ENCODE assay signal across 9 cellular contexts in the genomic region with DNA sequence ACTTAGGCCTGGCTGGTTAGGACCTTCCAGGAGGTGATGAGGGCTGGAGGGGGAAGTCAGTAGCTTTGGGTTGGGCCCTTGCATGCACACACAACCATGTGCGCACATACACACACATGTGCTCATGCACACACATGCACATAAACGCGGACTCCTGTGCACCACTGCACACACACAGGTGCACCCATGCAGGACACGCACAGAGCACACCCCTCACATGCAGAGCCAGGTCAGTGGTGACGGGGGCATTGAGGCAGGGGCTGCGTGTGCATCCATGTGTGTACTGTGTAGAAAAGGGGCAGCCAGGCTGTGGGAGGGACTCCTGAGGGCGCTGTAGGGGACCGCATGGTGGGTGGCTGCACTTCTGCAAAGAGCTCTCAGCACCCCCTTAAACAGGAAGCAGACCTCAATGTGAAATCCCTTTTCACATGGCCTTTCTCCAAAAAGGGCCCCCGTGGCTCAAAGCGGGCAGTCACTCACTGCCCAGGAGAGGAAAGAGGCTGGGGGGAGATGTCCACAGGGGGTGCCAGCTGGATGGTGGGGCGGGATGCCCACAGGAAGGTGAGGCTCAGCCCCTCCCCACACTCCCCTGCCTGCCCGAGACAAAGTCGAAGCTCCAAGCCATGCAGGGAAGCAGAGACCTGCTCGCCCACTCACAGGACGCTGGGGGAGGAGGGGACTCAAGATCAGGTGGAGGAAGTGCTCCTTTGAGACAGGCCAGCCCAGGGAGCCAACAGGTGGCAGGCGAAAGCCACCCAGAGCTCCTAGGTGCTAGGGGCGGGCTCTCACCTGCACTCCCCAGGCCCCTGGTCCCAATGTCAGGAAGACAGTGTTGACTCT.
DNase-seq lines count a peak whose midpoint lies in the region; ATAC-seq, FAIRE-seq and TF ChIP-seq lines count a peak whose summit lies in the region.
"Had no signal": no experiment of that assay in that cellular context is flagged by ENCODE, and none has a peak within 500 bp of the region (broad histone marks: within the 10 kb centered on the region; RNA-seq: fewer than 3 reads in every experiment).

No MANE protein-coding gene starts in this region.

- no peaks in the 10 kb centered on the region for H3K27me3 ChIP-seq in heart right ventricle
- no peaks in the 10 kb centered on the region for H3K27me3 ChIP-seq in GM12878 (replicated peaks in 1 of 2; ENCODE audit: control insufficient read depth in 2 of 2, insufficient read depth in 2 of 2, low read length in 1 of 2)
- no peaks in the 10 kb centered on the region for H3K27me3 ChIP-seq in prostate gland (replicated peaks; ENCODE audit: insufficient read depth)

- WGBS in heart right ventricle, 2 donors, result 82 to 86% methylated on average over 17 of the region's 17 CpGs
- 10% methylated on average over 17 of the region's 17 CpGs for WGBS in GM12878 (ENCODE audit: insufficient coverage, insufficient replicate concordance, low lambda C conversion rate, missing lambda C conversion rate)
- WGBS in prostate gland, result 74% methylated on average over 16 of the region's 17 CpGs

- in situ Hi-C loops in GM12878 (cut with MboI), result no loop called here

- peak overlapping the region; percentile 99 for H3K27ac Mint-ChIP-seq in stimulated activated naive B cell treated with anti-CD40 and anti-IgM and Interleukin-4, amounts not matched to agents 10 μg/mL and 1 μg/mL and 100 μg/mL, for 72 hours

- peak; percentile 62 for TF ChIP-seq RAD21 in GM12878 (IDR thresholded peaks at IDR 0.05; ENCODE audit: insufficient read depth, low read depth, low read length)

- no TSS peak for BruUV-seq in GM12878 (replicated peaks; lab: Mats Ljungman, UMichigan)

- peak overlapping the region; percentile 20 for H2AFZ ChIP-seq in GM12878 (ENCODE audit: control insufficient read depth, low read depth, low read length)

- POLR2A ChIA-PET in GM12878 (lab: Charles Lee), result interaction anchor here (0.8 to 2.7 kb wide), 7 partner anchors 10 to 59 kb away, joined by 3 to 14 read pairs (median 5); no protein-coding TSS in a partner anchor

- H3K4me1 ChIP-seq in heart right ventricle (peaks cover 7 to 77% (median 34%) of the 10 kb centered on the region in 9 donors), GM12878 (ENCODE audit: control insufficient read depth, insufficient read depth, low read length) (peaks cover 27% of the 10 kb centered on the region), prostate gland (replicated peaks) (peaks cover 16% of the 10 kb centered on the region)

- no peak overlapping the region for H3K9ac ChIP-seq in GM12878 (ENCODE audit: control insufficient read depth, insufficient read depth, low read length)

- RAD21 ChIA-PET in GM12878 (lab: Charles Lee; ENCODE audit: unreplicated experiment), result interaction anchor here (0.7 to 3.5 kb wide), 21 partner anchors 9 to 296 kb away, joined by 3 to 26 read pairs (median 5); partner anchors contain the start of genes COQ8A, ITPKB and STUM

- no peaks in the 10 kb centered on the region for H3K9me3 Mint-ChIP-seq in stimulated activated naive B cell treated with anti-CD40 and anti-IgM and Interleukin-4, amounts not matched to agents 10 μg/mL and 1 μg/mL and 100 μg/mL, for 72 hours

- peak overlapping the region in 4 of 10 donors; percentile 11 to 71 (median 22) for H3K27ac ChIP-seq in heart right ventricle
- H3K27ac ChIP-seq in GM12878 (ENCODE audit: control insufficient read depth, insufficient read depth), result peak overlapping the region; percentile 64
- H3K27ac ChIP-seq in prostate gland, result no peak overlapping the region
- H3K27ac ChIP-seq: VCaP had no signal

- DNase-seq in Right ventricle myocardium superior (peak; percentile 38), heart right ventricle (no peak), GM12878 (ENCODE audit: low read depth, low spot score) (peak; percentile 26), DMS153 treated with DMSO at 0.1 percent for 48 hours (lab: John Stamatoyannopoulos, UW; ENCODE audit: unreplicated experiment) (no peak), prostate gland (ENCODE audit: low spot score) (no peak), head of caudate nucleus (no peak)
- DNase-seq in stimulated activated naive B cell treated with anti-CD40 and anti-IgM and Interleukin-4, amounts not matched to agents 10 μg/mL and 1 μg/mL and 100 μg/mL, for 72 hours, result peak; percentile 83

- H3K4me3 Mint-ChIP-seq in stimulated activated naive B cell treated with anti-CD40 and anti-IgM and Interleukin-4, amounts not matched to agents 10 μg/mL and 1 μg/mL and 100 μg/mL, for 72 hours, result peak overlapping the region; percentile 76 to 77

- H3K36me3 ChIP-seq in heart right ventricle (peaks cover 0 to 98% (median 35%) of the 10 kb centered on the region in 9 donors), GM12878 (ENCODE audit: control insufficient read depth in 2 of 2, insufficient read depth in 2 of 2, low read length in 1 of 2) (peaks cover 12 to 36% of the 10 kb centered on the region in 2 experiments; a peak in 3 of 4 replicates), prostate gland (peaks cover 5 to 15% of the 10 kb centered on the region in 2 donors)

- H3K36me3 Mint-ChIP-seq in stimulated activated naive B cell treated with anti-CD40 and anti-IgM and Interleukin-4, amounts not matched to agents 10 μg/mL and 1 μg/mL and 100 μg/mL, for 72 hours, result peaks cover 57 to 85% of the 10 kb centered on the region in 2 donors

- no peak for TF ChIP-seq EP300 in GM12878 (IDR thresholded peaks at IDR 0.05; ENCODE audit: borderline replicate concordance in 1 of 2, control insufficient read depth in 1 of 2, low read depth in 2 of 2, low read length in 2 of 2)

- peak overlapping the region; percentile 72 for H3K4me2 ChIP-seq in GM12878 (ENCODE audit: control insufficient read depth, insufficient read depth)

- H4K20me1 ChIP-seq in GM12878 (ENCODE audit: control insufficient read depth, insufficient read depth), result no peaks in the 10 kb centered on the region

- intact Hi-C loops in Right ventricle myocardium superior (cut with DNase I) (no loop called here), heart right ventricle (cut with DNase I) (no loop called here), GM12878 (cut with micrococcal nuclease; ENCODE audit: unreplicated experiment) (loop anchor here (1.0 kb wide), 1 partner anchor 18 kb away; no protein-coding TSS in a partner anchor), prostate gland (cut with DNase I) (no loop called here), head of caudate nucleus (cut with DNase I) (no loop called here)

- H3K4me3 ChIP-seq in heart right ventricle (no peak overlapping the region), GM12878 (0 out of 2 replicates have a peak overlapping the region, but pooled peaks have one; percentile 37), prostate gland (no peak overlapping the region)

- peak; percentile 36; the same call in 1 of the 2 replicates for TF ChIP-seq POLR2A in GM12878 (IDR thresholded peaks at IDR 0.05; ENCODE audit: low read depth, low read length)
- no peak for TF ChIP-seq POLR2A in prostate gland (IDR thresholded peaks at IDR 0.05)

- peak; percentile 75 for FAIRE-seq in GM12878 (lab: Jason Lieb, UNC)

- peaks cover 63 to 88% of the 10 kb centered on the region in 2 donors for H3K4me1 Mint-ChIP-seq in stimulated activated naive B cell treated with anti-CD40 and anti-IgM and Interleukin-4, amounts not matched to agents 10 μg/mL and 1 μg/mL and 100 μg/mL, for 72 hours

- no peak for TF ChIP-seq CTCF in heart right ventricle (IDR thresholded peaks at IDR 0.05)
- peak; percentile 14 to 52 (median 40); a peak in 4 of 6 replicates for TF ChIP-seq CTCF in GM12878 (IDR thresholded peaks at IDR 0.05 in 2 of 3, conservative IDR thresholded peaks at IDR 0.05 in 1 of 3; ENCODE audit: control insufficient read depth in 2 of 3, extremely low read depth in 1 of 3, insufficient read depth in 1 of 3, low read depth in 3 of 3, low read length in 3 of 3)
- no peak for TF ChIP-seq CTCF in prostate gland (IDR thresholded peaks at IDR 0.05)

- H3K9me3 ChIP-seq in heart right ventricle (no peaks in the 10 kb centered on the region), GM12878 (replicated peaks; ENCODE audit: control insufficient read depth, insufficient read depth, low read length) (no peaks in the 10 kb centered on the region), prostate gland (no peaks in the 10 kb centered on the region)

- ATAC-seq in Right ventricle myocardium superior (ENCODE audit: poor library complexity), result no peak
- ATAC-seq in heart right ventricle, result no peak
- ATAC-seq in HG03565 (IDR thresholded peaks at IDR 0.05; ENCODE audit: unreplicated experiment), result peak; percentile 38
- peak; percentile 75 for ATAC-seq in GM12878
- peak; percentile 80 to 82 for ATAC-seq in stimulated activated naive B cell treated with anti-CD40 and anti-IgM and Interleukin-4, amounts not matched to agents 10 μg/mL and 1 μg/mL and 100 μg/mL, for 72 hours (replicated peaks)

- H3K79me2 ChIP-seq in GM12878 (ENCODE audit: control insufficient read depth, insufficient read depth, low read length), result no peaks in the 10 kb centered on the region; the same call in 1 of the 2 replicates

- CTCF ChIA-PET in GM12878 (lab: Yijun Ruan, JAX), result interaction anchor here (0.8 to 4.1 kb wide), 21 partner anchors 8 to 240 kb away, joined by 3 to 27 read pairs (median 5); partner anchors contain the start of gene ITPKB

- SMC1A ChIA-PET in GM12878 (lab: Charles Lee; ENCODE audit: uncharacterized antibody, unreplicated experiment), result interaction anchor here (0.8 to 4.0 kb wide), 10 partner anchors 10 to 184 kb away, joined by 3 to 18 read pairs (median 4); no protein-coding TSS in a partner anchor

- no peaks in the 10 kb centered on the region for H3K27me3 Mint-ChIP-seq in stimulated activated naive B cell treated with anti-CD40 and anti-IgM and Interleukin-4, amounts not matched to agents 10 μg/mL and 1 μg/mL and 100 μg/mL, for 72 hours

TF ChIP-seq in GM12878, 131 proteins besides CTCF, POLR2A, EP300 and RAD21 (continues in another document):
- TF ChIP-seq LARP7 (IDR thresholded peaks at IDR 0.05), result no peak
- no peak for TF ChIP-seq MAX (IDR thresholded peaks at IDR 0.05; ENCODE audit: low read depth, low read length)
- TF ChIP-seq, protein P1, sequence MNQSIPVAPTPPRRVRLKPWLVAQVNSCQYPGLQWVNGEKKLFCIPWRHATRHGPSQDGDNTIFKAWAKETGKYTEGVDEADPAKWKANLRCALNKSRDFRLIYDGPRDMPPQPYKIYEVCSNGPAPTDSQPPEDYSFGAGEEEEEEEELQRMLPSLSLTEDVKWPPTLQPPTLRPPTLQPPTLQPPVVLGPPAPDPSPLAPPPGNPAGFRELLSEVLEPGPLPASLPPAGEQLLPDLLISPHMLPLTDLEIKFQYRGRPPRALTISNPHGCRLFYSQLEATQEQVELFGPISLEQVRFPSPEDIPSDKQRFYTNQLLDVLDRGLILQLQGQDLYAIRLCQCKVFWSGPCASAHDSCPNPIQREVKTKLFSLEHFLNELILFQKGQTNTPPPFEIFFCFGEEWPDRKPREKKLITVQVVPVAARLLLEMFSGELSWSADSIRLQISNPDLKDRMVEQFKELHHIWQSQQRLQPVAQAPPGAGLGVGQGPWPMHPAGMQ (IDR thresholded peaks at IDR 0.05; ENCODE audit: borderline replicate concordance), result no peak
- TF ChIP-seq RBBP5 (conservative IDR thresholded peaks at IDR 0.05), result no peak
- no peak for TF ChIP-seq ZNF24 (IDR thresholded peaks at IDR 0.05)

Comparison
In these comparisons a context has a peak if more than half of its experiments do, and no peak if none do; other contexts are left out.
1. DNase-seq: peak in Right ventricle myocardium superior (single experiment), GM12878 (single experiment) and stimulated activated naive B cell treated with anti-CD40 and anti-IgM and Interleukin-4, amounts not matched to agents 10 μg/mL and 1 μg/mL and 100 μg/mL, for 72 hours (single experiment); none in heart right ventricle (0 of 2), DMS153 treated with DMSO at 0.1 percent for 48 hours (single experiment), prostate gland (single experiment) and head of caudate nucleus (0 of 42).
2. ATAC-seq: peak in HG03565 (single experiment), GM12878 (single experiment) and stimulated activated naive B cell treated with anti-CD40 and anti-IgM and Interleukin-4, amounts not matched to agents 10 μg/mL and 1 μg/mL and 100 μg/mL, for 72 hours (2 of 2); none in Right ventricle myocardium superior (single experiment) and heart right ventricle (0 of 8).
3. CTCF ChIP-seq: peak in GM12878 (3 of 3); none in heart right ventricle (0 of 9) and prostate gland (0 of 4).